11 cellular contexts compared by ENCODE assay signal in the genomic region with DNA sequence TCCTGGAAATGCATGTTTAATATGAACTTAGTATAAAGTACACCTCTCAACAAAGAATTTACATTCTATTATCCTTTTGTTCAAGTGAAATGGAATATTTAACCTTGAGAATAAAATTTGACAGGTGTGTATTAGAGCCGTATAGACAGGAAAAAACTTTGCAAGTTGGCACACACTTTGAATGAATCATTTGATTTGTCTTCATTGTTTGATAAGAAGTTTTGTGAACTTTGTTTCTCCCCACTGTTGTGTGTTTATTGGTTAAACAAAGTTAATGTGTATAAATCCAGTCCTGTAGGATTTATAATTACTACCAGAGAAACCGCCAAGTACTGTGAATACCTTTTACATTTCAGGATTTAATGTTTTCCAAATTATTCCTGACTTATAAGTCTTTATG. TPM values are rescaled to one million over a fixed set of nuclear protein-coding genes. Genes with fewer than 3 reads are reported as not detected.
DNase-seq lines count a peak whose midpoint lies in the region; ATAC-seq and TF ChIP-seq lines count a peak whose summit lies in the region.
"Had no signal": no experiment of that assay in that cellular context is flagged by ENCODE, and none has a peak within 500 bp of the region (broad histone marks: within the 10 kb centered on the region; RNA-seq: fewer than 3 reads in every experiment).

No MANE protein-coding gene starts in this region.

- H3K9me3 Mint-ChIP-seq in WTC11: no peaks in the 10 kb centered on the region

- intact Hi-C loops in sigmoid colon (cut with DNase I): no loop called here

- no peaks in the 10 kb centered on the region for H3K27me3 Mint-ChIP-seq in WTC11 (ENCODE audit: low read depth)

- no peak overlapping the region for H2AFZ ChIP-seq in neuronal stem cell (ENCODE audit: low read length)

- no peak overlapping the region for H2BK5ac ChIP-seq in neuronal stem cell (ENCODE audit: low read length)

- no peak overlapping the region for H3K4me2 ChIP-seq in neuronal stem cell (ENCODE audit: insufficient read depth, low read length, poor library complexity, severe bottlenecking)

- H3K36me3 ChIP-seq in sigmoid colon (no peaks in the 10 kb centered on the region), neuronal stem cell (replicated peaks in 1 of 2; ENCODE audit: control insufficient read depth in 2 of 2, insufficient read depth in 2 of 2, low read length in 2 of 2) (no peaks in the 10 kb centered on the region)
- H3K36me3 ChIP-seq: tibial nerve had no signal

- H3K27ac ChIP-seq in sigmoid colon: peak overlapping the region; percentile 93 to 99 (median 99)
- no peak overlapping the region for H3K27ac ChIP-seq in neuronal stem cell (replicated peaks; ENCODE audit: low read length)

- POLR2A ChIA-PET in WTC11 (lab: Charles Lee): no interaction called here

- no peak overlapping the region for H3K9ac ChIP-seq in neuronal stem cell (ENCODE audit: low read depth, low read length, poor library complexity)

- no peak for TF ChIP-seq EP300 in sigmoid colon (IDR thresholded peaks at IDR 0.05)

- H3K4me3 Mint-ChIP-seq in WTC11: peak overlapping the region; percentile 86

- H3K4me3 ChIP-seq in HFF-Myc (replicated peaks; ENCODE audit: low read depth, low read length) (peak overlapping the region; percentile 86), iPS-11a (ENCODE audit: low read depth, low read length) (peak overlapping the region; percentile 82), sigmoid colon (peak overlapping the region; percentile 73 to 98 (median 88)), neuronal stem cell (ENCODE audit: low read length in 2 of 2) (no peak overlapping the region)

- no peak for DNase-seq in HFF-Myc (ENCODE audit: extremely low read depth, low read depth)
- DNase-seq in WTC11 (ENCODE audit: low spot score): no peak
- DNase-seq in sigmoid colon: no peak
- DNase-seq in neuronal stem cell (ENCODE audit: low spot score): no peak
- DNase-seq in middle frontal gyrus (ENCODE audit: extremely low spot score, low spot score): no peak
- no peak for DNase-seq in cerebellum (ENCODE audit: low spot score)
- DNase-seq: activated gamma-delta T cell treated with Interleukin-2 at 50 U/mL for 16 hours; stimulated activated CD4-positive, alpha-beta T cell treated with anti-CD3 and anti-CD28 coated beads, Interleukin-2, amount 100 ng/mL, for 48 hours had no signal

- H3K4me1 ChIP-seq in sigmoid colon (peaks cover 0 to 27% (median 22%) of the 10 kb centered on the region in 4 donors), neuronal stem cell (ENCODE audit: control insufficient read depth in 2 of 2, insufficient read depth in 1 of 2, low read depth in 1 of 2, low read length in 2 of 2) (peaks cover 1 to 4% of the 10 kb centered on the region in 2 donors)

- no peak overlapping the region for H3K27ac Mint-ChIP-seq in WTC11

- H2BK120ac ChIP-seq in neuronal stem cell (ENCODE audit: low read depth, low read length): no peak overlapping the region

- H3K18ac ChIP-seq in neuronal stem cell (ENCODE audit: low read length): no peak overlapping the region

- CTCF ChIA-PET in WTC11 (lab: Charles Lee): interaction anchor here (1.6 kb wide), 1 partner anchor 56 kb away, joined by 3 read pairs; no protein-coding TSS in a partner anchor

- 13 to 48% methylated on average over 2 of the region's 2 CpGs for WGBS in sigmoid colon, 2 donors
- WGBS in neuronal stem cell (ENCODE audit: extremely low coverage in 2 of 2, insufficient read length in 2 of 2, insufficient replicate concordance in 1 of 2), 2 donors: no CpG with 5 or more reads among the region's 2 CpGs

- H3K27me3 ChIP-seq in sigmoid colon (no peaks in the 10 kb centered on the region), neuronal stem cell (ENCODE audit: control insufficient read depth in 3 of 3, insufficient read depth in 3 of 3, low read depth in 1 of 3, low read length in 3 of 3) (peaks cover 0 to 21% (median 0%) of the 10 kb centered on the region in 3 experiments)
- H3K27me3 ChIP-seq: tibial nerve had no signal

- H3K14ac ChIP-seq in neuronal stem cell (ENCODE audit: low read length): no peak overlapping the region

- no peak for TF ChIP-seq CTCF in HFF-Myc (IDR thresholded peaks at IDR 0.05; ENCODE audit: low read depth, low read length, missing control alignments)
- TF ChIP-seq CTCF in WTC11 (IDR thresholded peaks at IDR 0.05): no peak
- no peak for TF ChIP-seq CTCF in sigmoid colon (IDR thresholded peaks at IDR 0.05)

- no peak overlapping the region for H3K23ac ChIP-seq in neuronal stem cell (ENCODE audit: low read depth, low read length, poor library complexity)

- peaks cover 45% of the 10 kb centered on the region for H3K4me1 Mint-ChIP-seq in WTC11

- no peak overlapping the region for H2BK15ac ChIP-seq in neuronal stem cell (ENCODE audit: low read length)

- no peak overlapping the region for H3K4ac ChIP-seq in neuronal stem cell (ENCODE audit: low read length)

- ATAC-seq in WTC11 (no peak), HG02610 (IDR thresholded peaks at IDR 0.05; ENCODE audit: unreplicated experiment) (no peak)

- no peak for TF ChIP-seq POLR2A in sigmoid colon (IDR thresholded peaks at IDR 0.05)

- H2AK5ac ChIP-seq in neuronal stem cell (ENCODE audit: low read depth, low read length): no peak overlapping the region

- H3K79me1 ChIP-seq in neuronal stem cell (ENCODE audit: low read depth, low read length): peaks cover 6% of the 10 kb centered on the region

- no peak overlapping the region for H2BK12ac ChIP-seq in neuronal stem cell (ENCODE audit: low read length)

- H3K9me3 ChIP-seq in sigmoid colon: no peaks in the 10 kb centered on the region
- no peaks in the 10 kb centered on the region for H3K9me3 ChIP-seq in neuronal stem cell (replicated peaks in 1 of 2; ENCODE audit: control insufficient read depth in 2 of 2, insufficient read depth in 1 of 2, low read depth in 1 of 2, low read length in 2 of 2)
- H3K9me3 ChIP-seq: tibial nerve had no signal

- no peak overlapping the region for H4K91ac ChIP-seq in neuronal stem cell (ENCODE audit: low read depth, low read length, poor library complexity)

- no peaks in the 10 kb centered on the region for H3K36me3 Mint-ChIP-seq in WTC11

- no peak overlapping the region for H4K8ac ChIP-seq in neuronal stem cell (ENCODE audit: low read depth, low read length)

TF ChIP-seq in WTC11, 78 proteins besides CTCF, POLR2A, EP300 and RAD21 (continues in another document):
- TF ChIP-seq RORB (CRISPR knock-in tag; IDR thresholded peaks at IDR 0.05) (no peak), CREM (CRISPR knock-in tag; IDR thresholded peaks at IDR 0.05) (no peak), TCF7 (CRISPR knock-in tag; IDR thresholded peaks at IDR 0.05; ENCODE audit: low read depth) (no peak)
- TF ChIP-seq, protein P1, sequence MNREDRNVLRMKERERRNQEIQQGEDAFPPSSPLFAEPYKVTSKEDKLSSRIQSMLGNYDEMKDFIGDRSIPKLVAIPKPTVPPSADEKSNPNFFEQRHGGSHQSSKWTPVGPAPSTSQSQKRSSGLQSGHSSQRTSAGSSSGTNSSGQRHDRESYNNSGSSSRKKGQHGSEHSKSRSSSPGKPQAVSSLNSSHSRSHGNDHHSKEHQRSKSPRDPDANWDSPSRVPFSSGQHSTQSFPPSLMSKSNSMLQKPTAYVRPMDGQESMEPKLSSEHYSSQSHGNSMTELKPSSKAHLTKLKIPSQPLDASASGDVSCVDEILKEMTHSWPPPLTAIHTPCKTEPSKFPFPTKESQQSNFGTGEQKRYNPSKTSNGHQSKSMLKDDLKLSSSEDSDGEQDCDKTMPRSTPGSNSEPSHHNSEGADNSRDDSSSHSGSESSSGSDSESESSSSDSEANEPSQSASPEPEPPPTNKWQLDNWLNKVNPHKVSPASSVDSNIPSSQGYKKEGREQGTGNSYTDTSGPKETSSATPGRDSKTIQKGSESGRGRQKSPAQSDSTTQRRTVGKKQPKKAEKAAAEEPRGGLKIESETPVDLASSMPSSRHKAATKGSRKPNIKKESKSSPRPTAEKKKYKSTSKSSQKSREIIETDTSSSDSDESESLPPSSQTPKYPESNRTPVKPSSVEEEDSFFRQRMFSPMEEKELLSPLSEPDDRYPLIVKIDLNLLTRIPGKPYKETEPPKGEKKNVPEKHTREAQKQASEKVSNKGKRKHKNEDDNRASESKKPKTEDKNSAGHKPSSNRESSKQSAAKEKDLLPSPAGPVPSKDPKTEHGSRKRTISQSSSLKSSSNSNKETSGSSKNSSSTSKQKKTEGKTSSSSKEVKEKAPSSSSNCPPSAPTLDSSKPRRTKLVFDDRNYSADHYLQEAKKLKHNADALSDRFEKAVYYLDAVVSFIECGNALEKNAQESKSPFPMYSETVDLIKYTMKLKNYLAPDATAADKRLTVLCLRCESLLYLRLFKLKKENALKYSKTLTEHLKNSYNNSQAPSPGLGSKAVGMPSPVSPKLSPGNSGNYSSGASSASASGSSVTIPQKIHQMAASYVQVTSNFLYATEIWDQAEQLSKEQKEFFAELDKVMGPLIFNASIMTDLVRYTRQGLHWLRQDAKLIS (CRISPR knock-in tag; IDR thresholded peaks at IDR 0.05; ENCODE audit: borderline replicate concordance): no peak
- TF ChIP-seq, protein P2, sequence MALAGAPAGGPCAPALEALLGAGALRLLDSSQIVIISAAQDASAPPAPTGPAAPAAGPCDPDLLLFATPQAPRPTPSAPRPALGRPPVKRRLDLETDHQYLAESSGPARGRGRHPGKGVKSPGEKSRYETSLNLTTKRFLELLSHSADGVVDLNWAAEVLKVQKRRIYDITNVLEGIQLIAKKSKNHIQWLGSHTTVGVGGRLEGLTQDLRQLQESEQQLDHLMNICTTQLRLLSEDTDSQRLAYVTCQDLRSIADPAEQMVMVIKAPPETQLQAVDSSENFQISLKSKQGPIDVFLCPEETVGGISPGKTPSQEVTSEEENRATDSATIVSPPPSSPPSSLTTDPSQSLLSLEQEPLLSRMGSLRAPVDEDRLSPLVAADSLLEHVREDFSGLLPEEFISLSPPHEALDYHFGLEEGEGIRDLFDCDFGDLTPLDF (CRISPR knock-in tag; IDR thresholded peaks at IDR 0.05): no peak
- TF ChIP-seq, protein P3, sequence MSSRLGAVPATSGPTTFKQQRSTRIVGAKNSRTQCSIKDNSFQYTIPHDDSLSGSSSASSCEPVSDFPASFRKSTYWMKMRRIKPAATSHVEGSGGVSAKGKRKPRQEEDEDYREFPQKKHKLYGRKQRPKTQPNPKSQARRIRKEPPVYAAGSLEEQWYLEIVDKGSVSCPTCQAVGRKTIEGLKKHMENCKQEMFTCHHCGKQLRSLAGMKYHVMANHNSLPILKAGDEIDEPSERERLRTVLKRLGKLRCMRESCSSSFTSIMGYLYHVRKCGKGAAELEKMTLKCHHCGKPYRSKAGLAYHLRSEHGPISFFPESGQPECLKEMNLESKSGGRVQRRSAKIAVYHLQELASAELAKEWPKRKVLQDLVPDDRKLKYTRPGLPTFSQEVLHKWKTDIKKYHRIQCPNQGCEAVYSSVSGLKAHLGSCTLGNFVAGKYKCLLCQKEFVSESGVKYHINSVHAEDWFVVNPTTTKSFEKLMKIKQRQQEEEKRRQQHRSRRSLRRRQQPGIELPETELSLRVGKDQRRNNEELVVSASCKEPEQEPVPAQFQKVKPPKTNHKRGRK (CRISPR knock-in tag; IDR thresholded peaks at IDR 0.05; ENCODE audit: borderline replicate concordance): no peak

RNA-seq across cellular contexts. Expression of a gene that starts 2.0 kb away (rescaled TPM):
- 11.0 to 13.8 TPM (median 11.4 TPM) in 3 replicates for total RNA-seq in WTC11 (2021)
- 10 to 100 TPM; 39.3 to 87.3 (median 54.6) TPM for total RNA-seq in sigmoid colon
- 1 to 10 TPM in 2 of 3 donors, under 1 TPM in 1; 0.46 to 2.4 (median 1.2) TPM for polyA plus RNA-seq in sigmoid colon
- 6.4 TPM for polyA plus RNA-seq in neuronal stem cell (2013, experiment 1 of 2)
- 6.2 TPM for polyA plus RNA-seq in neuronal stem cell (2013, experiment 2 of 2)
- 2.1 TPM for total RNA-seq in cerebellum

Comparison
In these comparisons a context has a peak if more than half of its experiments do, and no peak if none do; other contexts are left out.
1. H3K4me3 ChIP-seq: peak in HFF-Myc (single experiment), iPS-11a (single experiment) and sigmoid colon (4 of 4); none in neuronal stem cell (0 of 2).